1 cellular context compared by ENCODE assay signal in genomic region chr20:18466574-18466893, GRCh38.
TF ChIP-seq lines count a peak whose summit lies in the region.

No MANE protein-coding gene starts in this region.

TF ChIP-seq in HEK293, 187 proteins besides CTCF, POLR2A, EP300 and RAD21 (continued from another document and continues in another):
- TF ChIP-seq, protein P1, sequence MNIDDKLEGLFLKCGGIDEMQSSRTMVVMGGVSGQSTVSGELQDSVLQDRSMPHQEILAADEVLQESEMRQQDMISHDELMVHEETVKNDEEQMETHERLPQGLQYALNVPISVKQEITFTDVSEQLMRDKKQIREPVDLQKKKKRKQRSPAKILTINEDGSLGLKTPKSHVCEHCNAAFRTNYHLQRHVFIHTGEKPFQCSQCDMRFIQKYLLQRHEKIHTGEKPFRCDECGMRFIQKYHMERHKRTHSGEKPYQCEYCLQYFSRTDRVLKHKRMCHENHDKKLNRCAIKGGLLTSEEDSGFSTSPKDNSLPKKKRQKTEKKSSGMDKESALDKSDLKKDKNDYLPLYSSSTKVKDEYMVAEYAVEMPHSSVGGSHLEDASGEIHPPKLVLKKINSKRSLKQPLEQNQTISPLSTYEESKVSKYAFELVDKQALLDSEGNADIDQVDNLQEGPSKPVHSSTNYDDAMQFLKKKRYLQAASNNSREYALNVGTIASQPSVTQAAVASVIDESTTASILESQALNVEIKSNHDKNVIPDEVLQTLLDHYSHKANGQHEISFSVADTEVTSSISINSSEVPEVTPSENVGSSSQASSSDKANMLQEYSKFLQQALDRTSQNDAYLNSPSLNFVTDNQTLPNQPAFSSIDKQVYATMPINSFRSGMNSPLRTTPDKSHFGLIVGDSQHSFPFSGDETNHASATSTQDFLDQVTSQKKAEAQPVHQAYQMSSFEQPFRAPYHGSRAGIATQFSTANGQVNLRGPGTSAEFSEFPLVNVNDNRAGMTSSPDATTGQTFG (tag by site-specific recombination; IDR thresholded peaks at IDR 0.05; ENCODE audit: borderline replicate concordance): no peak
- TF ChIP-seq, protein P2, sequence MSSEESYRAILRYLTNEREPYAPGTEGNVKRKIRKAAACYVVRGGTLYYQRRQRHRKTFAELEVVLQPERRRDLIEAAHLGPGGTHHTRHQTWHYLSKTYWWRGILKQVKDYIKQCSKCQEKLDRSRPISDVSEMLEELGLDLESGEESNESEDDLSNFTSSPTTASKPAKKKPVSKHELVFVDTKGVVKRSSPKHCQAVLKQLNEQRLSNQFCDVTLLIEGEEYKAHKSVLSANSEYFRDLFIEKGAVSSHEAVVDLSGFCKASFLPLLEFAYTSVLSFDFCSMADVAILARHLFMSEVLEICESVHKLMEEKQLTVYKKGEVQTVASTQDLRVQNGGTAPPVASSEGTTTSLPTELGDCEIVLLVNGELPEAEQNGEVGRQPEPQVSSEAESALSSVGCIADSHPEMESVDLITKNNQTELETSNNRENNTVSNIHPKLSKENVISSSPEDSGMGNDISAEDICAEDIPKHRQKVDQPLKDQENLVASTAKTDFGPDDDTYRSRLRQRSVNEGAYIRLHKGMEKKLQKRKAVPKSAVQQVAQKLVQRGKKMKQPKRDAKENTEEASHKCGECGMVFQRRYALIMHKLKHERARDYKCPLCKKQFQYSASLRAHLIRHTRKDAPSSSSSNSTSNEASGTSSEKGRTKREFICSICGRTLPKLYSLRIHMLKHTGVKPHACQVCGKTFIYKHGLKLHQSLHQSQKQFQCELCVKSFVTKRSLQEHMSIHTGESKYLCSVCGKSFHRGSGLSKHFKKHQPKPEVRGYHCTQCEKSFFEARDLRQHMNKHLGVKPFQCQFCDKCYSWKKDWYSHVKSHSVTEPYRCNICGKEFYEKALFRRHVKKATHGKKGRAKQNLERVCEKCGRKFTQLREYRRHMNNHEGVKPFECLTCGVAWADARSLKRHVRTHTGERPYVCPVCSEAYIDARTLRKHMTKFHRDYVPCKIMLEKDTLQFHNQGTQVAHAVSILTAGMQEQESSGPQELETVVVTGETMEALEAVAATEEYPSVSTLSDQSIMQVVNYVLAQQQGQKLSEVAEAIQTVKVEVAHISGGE (tag by site-specific recombination; conservative IDR thresholded peaks at IDR 0.05; ENCODE audit: low read depth): peak; percentile 56; the same call in 1 of the 2 replicates
- no peak for TF ChIP-seq ZNF544 (tag by site-specific recombination; IDR thresholded peaks at IDR 0.05)
- TF ChIP-seq OSR2 (tag by site-specific recombination; IDR thresholded peaks at IDR 0.05): no peak
- TF ChIP-seq ZFP69B (tag by site-specific recombination; IDR thresholded peaks at IDR 0.05): peak; percentile 90
- no peak for TF ChIP-seq ZNF202 (tag by site-specific recombination; IDR thresholded peaks at IDR 0.05; ENCODE audit: borderline replicate concordance)
- no peak for TF ChIP-seq ZNF488 (tag by site-specific recombination; IDR thresholded peaks at IDR 0.05)
- no peak for TF ChIP-seq SALL2 (tag by site-specific recombination; IDR thresholded peaks at IDR 0.05; ENCODE audit: borderline replicate concordance)
- TF ChIP-seq SCRT2 (tag by site-specific recombination; IDR thresholded peaks at IDR 0.05): peak; percentile 72
- TF ChIP-seq, protein P3, sequence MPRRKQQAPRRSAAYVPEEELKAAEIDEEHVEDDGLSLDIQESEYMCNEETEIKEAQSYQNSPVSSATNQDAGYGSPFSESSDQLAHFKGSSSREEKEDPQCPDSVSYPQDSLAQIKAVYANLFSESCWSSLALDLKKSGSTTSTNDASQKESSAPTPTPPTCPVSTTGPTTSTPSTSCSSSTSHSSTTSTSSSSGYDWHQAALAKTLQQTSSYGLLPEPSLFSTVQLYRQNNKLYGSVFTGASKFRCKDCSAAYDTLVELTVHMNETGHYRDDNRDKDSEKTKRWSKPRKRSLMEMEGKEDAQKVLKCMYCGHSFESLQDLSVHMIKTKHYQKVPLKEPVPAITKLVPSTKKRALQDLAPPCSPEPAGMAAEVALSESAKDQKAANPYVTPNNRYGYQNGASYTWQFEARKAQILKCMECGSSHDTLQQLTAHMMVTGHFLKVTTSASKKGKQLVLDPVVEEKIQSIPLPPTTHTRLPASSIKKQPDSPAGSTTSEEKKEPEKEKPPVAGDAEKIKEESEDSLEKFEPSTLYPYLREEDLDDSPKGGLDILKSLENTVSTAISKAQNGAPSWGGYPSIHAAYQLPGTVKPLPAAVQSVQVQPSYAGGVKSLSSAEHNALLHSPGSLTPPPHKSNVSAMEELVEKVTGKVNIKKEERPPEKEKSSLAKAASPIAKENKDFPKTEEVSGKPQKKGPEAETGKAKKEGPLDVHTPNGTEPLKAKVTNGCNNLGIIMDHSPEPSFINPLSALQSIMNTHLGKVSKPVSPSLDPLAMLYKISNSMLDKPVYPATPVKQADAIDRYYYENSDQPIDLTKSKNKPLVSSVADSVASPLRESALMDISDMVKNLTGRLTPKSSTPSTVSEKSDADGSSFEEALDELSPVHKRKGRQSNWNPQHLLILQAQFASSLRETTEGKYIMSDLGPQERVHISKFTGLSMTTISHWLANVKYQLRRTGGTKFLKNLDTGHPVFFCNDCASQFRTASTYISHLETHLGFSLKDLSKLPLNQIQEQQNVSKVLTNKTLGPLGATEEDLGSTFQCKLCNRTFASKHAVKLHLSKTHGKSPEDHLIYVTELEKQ (tag by site-specific recombination; IDR thresholded peaks at IDR 0.05; ENCODE audit: borderline replicate concordance): no peak
- no peak for TF ChIP-seq PRDM1 (tag by site-specific recombination; IDR thresholded peaks at IDR 0.05)
- TF ChIP-seq ZNF692 (tag by site-specific recombination; IDR thresholded peaks at IDR 0.05): peak; percentile 97
- no peak for TF ChIP-seq KLF9 (tag by site-specific recombination; IDR thresholded peaks at IDR 0.05; ENCODE audit: low read depth)
- no peak for TF ChIP-seq ZNF623 (tag by site-specific recombination; IDR thresholded peaks at IDR 0.05)
- no peak for TF ChIP-seq SP3 (tag by site-specific recombination; IDR thresholded peaks at IDR 0.05)
- no peak for TF ChIP-seq ZNF311 (tag by site-specific recombination; IDR thresholded peaks at IDR 0.05; ENCODE audit: borderline replicate concordance)
- no peak for TF ChIP-seq ZNF292 (tag by site-specific recombination; IDR thresholded peaks at IDR 0.05; ENCODE audit: borderline replicate concordance, low read depth)
- no peak for TF ChIP-seq ZNF24 (tag by site-specific recombination; IDR thresholded peaks at IDR 0.05)
- TF ChIP-seq, protein P4, sequence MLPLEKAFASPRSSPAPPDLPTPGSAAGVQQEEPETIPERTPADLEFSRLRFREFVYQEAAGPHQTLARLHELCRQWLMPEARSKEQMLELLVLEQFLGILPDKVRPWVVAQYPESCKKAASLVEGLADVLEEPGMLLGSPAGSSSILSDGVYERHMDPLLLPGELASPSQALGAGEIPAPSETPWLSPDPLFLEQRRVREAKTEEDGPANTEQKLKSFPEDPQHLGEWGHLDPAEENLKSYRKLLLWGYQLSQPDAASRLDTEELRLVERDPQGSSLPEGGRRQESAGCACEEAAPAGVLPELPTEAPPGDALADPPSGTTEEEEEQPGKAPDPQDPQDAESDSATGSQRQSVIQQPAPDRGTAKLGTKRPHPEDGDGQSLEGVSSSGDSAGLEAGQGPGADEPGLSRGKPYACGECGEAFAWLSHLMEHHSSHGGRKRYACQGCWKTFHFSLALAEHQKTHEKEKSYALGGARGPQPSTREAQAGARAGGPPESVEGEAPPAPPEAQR (tag by site-specific recombination; IDR thresholded peaks at IDR 0.05): no peak
- TF ChIP-seq ZNF571 (tag by site-specific recombination; IDR thresholded peaks at IDR 0.05): no peak
- TF ChIP-seq ZNF560 (tag by site-specific recombination; IDR thresholded peaks at IDR 0.05; ENCODE audit: borderline replicate concordance): no peak
- TF ChIP-seq AEBP2 (tag by site-specific recombination; IDR thresholded peaks at IDR 0.05; ENCODE audit: borderline replicate concordance): no peak
- TF ChIP-seq, protein P5, sequence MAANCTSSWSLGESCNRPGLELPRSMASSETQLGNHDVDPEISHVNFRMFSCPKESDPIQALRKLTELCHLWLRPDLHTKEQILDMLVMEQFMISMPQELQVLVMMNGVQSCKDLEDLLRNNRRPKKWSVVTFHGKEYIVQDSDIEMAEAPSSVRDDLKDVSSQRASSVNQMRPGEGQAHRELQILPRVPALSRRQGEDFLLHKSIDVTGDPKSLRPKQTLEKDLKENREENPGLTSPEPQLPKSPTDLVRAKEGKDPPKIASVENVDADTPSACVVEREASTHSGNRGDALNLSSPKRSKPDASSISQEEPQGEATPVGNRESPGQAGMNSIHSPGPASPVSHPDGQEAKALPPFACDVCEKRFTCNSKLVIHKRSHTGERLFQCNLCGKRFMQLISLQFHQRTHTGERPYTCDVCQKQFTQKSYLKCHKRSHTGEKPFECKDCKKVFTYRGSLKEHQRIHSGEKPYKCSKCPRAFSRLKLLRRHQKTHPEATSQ (tag by site-specific recombination; IDR thresholded peaks at IDR 0.05): no peak
- TF ChIP-seq ZNF76 (tag by site-specific recombination; IDR thresholded peaks at IDR 0.05; ENCODE audit: borderline replicate concordance, low read depth): no peak
- no peak for TF ChIP-seq ZBTB7A (tag by site-specific recombination; IDR thresholded peaks at IDR 0.05; ENCODE audit: low read depth)
- no peak for TF ChIP-seq ZNF174 (tag by site-specific recombination; IDR thresholded peaks at IDR 0.05)
- no peak for TF ChIP-seq SETDB1 (IDR thresholded peaks at IDR 0.05; ENCODE audit: insufficient read length, low read length)
- TF ChIP-seq ZNF791 (tag by site-specific recombination; IDR thresholded peaks at IDR 0.05): no peak
- TF ChIP-seq ZNF654 (tag by site-specific recombination; IDR thresholded peaks at IDR 0.05; ENCODE audit: low read depth): no peak
- TF ChIP-seq ZNF555 (tag by site-specific recombination; conservative IDR thresholded peaks at IDR 0.05): no peak
- no peak for TF ChIP-seq ZBTB21 (tag by site-specific recombination; IDR thresholded peaks at IDR 0.05)
- TF ChIP-seq ZNF221 (tag by site-specific recombination; IDR thresholded peaks at IDR 0.05; ENCODE audit: borderline replicate concordance): no peak
- TF ChIP-seq SP2 (tag by site-specific recombination; IDR thresholded peaks at IDR 0.05): no peak
- no peak for TF ChIP-seq ZNF530 (tag by site-specific recombination; IDR thresholded peaks at IDR 0.05; ENCODE audit: low read depth)
- TF ChIP-seq ZNF707 (tag by site-specific recombination; IDR thresholded peaks at IDR 0.05): no peak
- TF ChIP-seq ZNF10 (tag by site-specific recombination; IDR thresholded peaks at IDR 0.05): no peak
- no peak for TF ChIP-seq ZNF510 (tag by site-specific recombination; IDR thresholded peaks at IDR 0.05; ENCODE audit: insufficient replicate concordance)
- no peak for TF ChIP-seq ZNF777 (tag by site-specific recombination; IDR thresholded peaks at IDR 0.05; ENCODE audit: borderline replicate concordance)
- no peak for TF ChIP-seq PRDM4 (tag by site-specific recombination; IDR thresholded peaks at IDR 0.05)
- no peak for TF ChIP-seq ZNF114 (tag by site-specific recombination; IDR thresholded peaks at IDR 0.05)
- no peak for TF ChIP-seq HOXC10 (CRISPR knock-in tag; IDR thresholded peaks at IDR 0.05)
- no peak for TF ChIP-seq ZNF558 (tag by site-specific recombination; IDR thresholded peaks at IDR 0.05)
- 0 out of 2 replicates have a peak, but pooled peaks have one; percentile 25 for TF ChIP-seq ZNF391 (tag by site-specific recombination; IDR thresholded peaks at IDR 0.05; ENCODE audit: borderline replicate concordance, low read depth)
- TF ChIP-seq ZNF580 (tag by site-specific recombination; IDR thresholded peaks at IDR 0.05): no peak
- TF ChIP-seq ZNF473 (tag by site-specific recombination; IDR thresholded peaks at IDR 0.05): no peak
- no peak for TF ChIP-seq ZNF423 (tag by site-specific recombination; IDR thresholded peaks at IDR 0.05)
- TF ChIP-seq ZNF529 (tag by site-specific recombination; IDR thresholded peaks at IDR 0.05; ENCODE audit: insufficient replicate concordance): no peak
